ENCODE assay signal across 8 cellular contexts in genomic region chr3:196317702-196318467, GRCh38. TPM values are rescaled to one million over a fixed set of nuclear protein-coding genes. Genes with fewer than 3 reads are reported as not detected.
DNase-seq lines count a peak whose midpoint lies in the region; ATAC-seq and TF ChIP-seq lines count a peak whose summit lies in the region.

TSS of gene DYNLT2B (minus strand) at chr3:196318240. CDS start at chr3:196318152, 88 bp downstream.

- intact Hi-C loops in left lung (cut with DNase I) = no loop called here

- no peak for TF ChIP-seq CTCF in BE2C (IDR thresholded peaks at IDR 0.05; ENCODE audit: low read depth, low read length)
- no peak for TF ChIP-seq CTCF in coronary artery (IDR thresholded peaks at IDR 0.05)
- no peak for TF ChIP-seq CTCF in left lung (IDR thresholded peaks at IDR 0.05)

- ATAC-seq in HG03439 (IDR thresholded peaks at IDR 0.05; ENCODE audit: unreplicated experiment) = peak; percentile 82
- peak; percentile 99 for ATAC-seq in left lung

- DNase-seq in BE2C (peak; percentile 95), GM19238 (ENCODE audit: insufficient read length, low spot score) (peak; percentile 97), NCI-H524 (lab: John Stamatoyannopoulos, UW) (peak; percentile 89), coronary artery (ENCODE audit: low spot score) (peak; percentile 88), left lung (peak; percentile 91 to 98)
- peak; percentile 90 for DNase-seq in activated CD4-positive, alpha-beta T cell treated with anti-CD3 and anti-CD28 coated beads for 48 hours
- peak; percentile 76 for DNase-seq in stimulated activated CD4-positive, alpha-beta T cell treated with anti-CD3 and anti-CD28 coated beads, Interleukin-2, amount 100 ng/mL, for 4 hours (ENCODE audit: low read depth)

- no peaks in the 10 kb centered on the region for H3K4me1 ChIP-seq in BE2C
- peaks cover 0 to 13% of the 10 kb centered on the region in 2 donors for H3K4me1 ChIP-seq in left lung

- H3K27ac ChIP-seq in coronary artery (peak within 1 kb of the TSS; percentile 90 to 94), left lung (peak within 1 kb of the TSS; percentile 94)

- H3K9me3 ChIP-seq in BE2C (no peaks in the 10 kb centered on the region), left lung (no peaks in the 10 kb centered on the region)

- H3K36me3 ChIP-seq in BE2C (peaks cover 5% of the 10 kb centered on the region), left lung (no peaks in the 10 kb centered on the region)

- H3K4me3 ChIP-seq in BE2C (ENCODE audit: low read depth, low read length) (peak within 1 kb of the TSS; percentile 72), coronary artery (peak within 1 kb of the TSS; percentile 91), left lung (peak within 1 kb of the TSS; percentile 78 to 87)

- no peaks in the 10 kb centered on the region for H3K27me3 ChIP-seq in BE2C
- no peaks in the 10 kb centered on the region for H3K27me3 ChIP-seq in left lung

RNA-seq across cellular contexts. Expression of gene DYNLT2B, which starts in this region (rescaled TPM):
- polyA plus RNA-seq in BE2C (2012; ENCODE audit: insufficient read depth, insufficient read length, low read depth) = 7.5 TPM
- total RNA-seq in left lung = 1 to 10 TPM; 6.0 to 6.8 TPM

Comparison
In these comparisons a context has a peak if more than half of its experiments do, and no peak if none do; other contexts are left out.
1. Peak in every context shown above with its lines: DNase-seq, ATAC-seq, H3K4me3 ChIP-seq and H3K27ac ChIP-seq.